18 cellular contexts compared by ENCODE assay signal in the genomic region with DNA sequence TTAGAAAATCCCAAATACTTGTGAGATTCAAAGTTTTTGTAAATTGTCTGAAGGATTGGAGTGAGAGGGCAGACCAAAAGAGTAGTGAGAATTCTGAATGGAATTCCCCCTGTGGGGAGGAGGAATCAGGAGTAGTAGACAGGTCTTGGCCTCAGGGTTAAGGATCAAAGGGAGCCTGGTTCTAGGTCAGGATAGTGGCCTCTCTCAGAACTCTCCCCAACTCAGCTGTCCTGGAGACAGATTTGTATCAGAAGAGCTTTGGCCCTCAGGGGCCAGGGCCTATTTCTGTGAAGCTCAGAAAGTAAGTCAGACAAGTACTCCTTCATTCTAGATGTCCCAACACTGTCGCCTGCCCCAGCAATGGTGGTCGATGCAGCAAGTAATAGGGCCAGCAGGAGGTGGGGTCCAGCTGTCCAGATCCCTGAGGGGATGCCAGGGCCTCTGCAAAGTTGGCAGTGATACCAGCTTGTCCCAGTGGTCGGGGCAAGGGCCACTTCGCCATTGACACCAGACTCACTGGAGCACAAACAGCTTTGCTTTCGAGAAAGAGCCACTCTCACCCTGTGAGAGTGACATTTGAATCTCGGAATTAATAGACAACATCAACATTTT.
A peak's percentile ranks its signal among the peaks of the same experiment; 100 is the strongest.
DNase-seq lines count a peak whose midpoint lies in the region; ATAC-seq, FAIRE-seq and TF ChIP-seq lines count a peak whose summit lies in the region.
"Had no signal": no experiment of that assay in that cellular context is flagged by ENCODE, and none has a peak within 500 bp of the region (broad histone marks: within the 10 kb centered on the region; RNA-seq: fewer than 3 reads in every experiment).

No MANE protein-coding gene starts in this region.

- no peak overlapping the region for H3K23ac ChIP-seq in trophoblast cell (ENCODE audit: low read length)

- H3K9ac ChIP-seq in Loucy (ENCODE audit: low read depth, low read length, poor library complexity, severe bottlenecking): peak overlapping the region; percentile 1
- peak overlapping the region in 1 of 2 experiments; percentile 51; a peak in 1 of 4 replicates for H3K9ac ChIP-seq in K562 (ENCODE audit: insufficient read depth in 1 of 2, low read depth in 2 of 2, low read length in 2 of 2)
- H3K9ac ChIP-seq in kidney (ENCODE audit: low read length in 2 of 2): no peak overlapping the region
- H3K9ac ChIP-seq in trophoblast cell (ENCODE audit: low read length): no peak overlapping the region

- no peak overlapping the region for H2AFZ ChIP-seq in Loucy (ENCODE audit: low read length)
- H2AFZ ChIP-seq in K562 (ENCODE audit: low read depth, low read length): 0 out of 2 replicates have a peak overlapping the region, but pooled peaks have one; percentile 9
- H2AFZ ChIP-seq in trophoblast cell (ENCODE audit: insufficient read depth, low read length, poor library complexity): no peak overlapping the region
- H2AFZ ChIP-seq: GM23338 had no signal

- peaks cover 36% of the 10 kb centered on the region for H3K4me1 Mint-ChIP-seq in stimulated activated effector memory CD8-positive, alpha-beta T cell treated with anti-CD3 and anti-CD28 coated beads, Interleukin-12 subunit alpha, Interleukin-12 subunit beta, amount 100 ng/mL, for 72 hours

- no peak for TF ChIP-seq POLR2A in K562 (conservative IDR thresholded peaks at IDR 0.05)

- no peak overlapping the region for H3K4me3 Mint-ChIP-seq in stimulated activated effector memory CD8-positive, alpha-beta T cell treated with anti-CD3 and anti-CD28 coated beads, Interleukin-12 subunit alpha, Interleukin-12 subunit beta, amount 100 ng/mL, for 72 hours
- H3K4me3 Mint-ChIP-seq: CD4-positive, alpha-beta memory T cell; GM23338; H9; HFFc6 had no signal

- no peak overlapping the region for H4K8ac ChIP-seq in trophoblast cell (ENCODE audit: low read depth, low read length)

- H2BK5ac ChIP-seq in trophoblast cell (ENCODE audit: low read depth, low read length, poor library complexity): peak overlapping the region; percentile 2

- WGBS in K562 (ENCODE audit: insufficient coverage, low coverage, missing lambda C conversion rate): 17% methylated on average over 6 of the region's 6 CpGs
- WGBS in trophoblast cell (ENCODE audit: extremely low coverage, insufficient coverage, insufficient read length): no CpG with 5 or more reads among the region's 6 CpGs

- H3K14ac ChIP-seq in trophoblast cell (ENCODE audit: low read length): no peak overlapping the region

- no peak for TF ChIP-seq RAD21 in K562 (CRISPR knock-in tag; conservative IDR thresholded peaks at IDR 0.05 in 1 of 2, IDR thresholded peaks at IDR 0.05 in 1 of 2)

- in situ Hi-C loops in K562 (cut with MboI): no loop called here
- in situ Hi-C loops in HAP-1 (cut with MboI; ENCODE audit: low sequenced_read_pairs): no loop called here

- H4K12ac ChIP-seq in trophoblast cell (ENCODE audit: low read depth, low read length): no peak overlapping the region

- DNase-seq in K562 (ENCODE audit: extremely low read depth in 1 of 4, low spot score in 3 of 4) (no peak), kidney (peak; percentile 51), trophoblast cell (peak; percentile 93 to 96), HAP-1 (ENCODE audit: low spot score in 2 of 2) (no peak), foreskin keratinocyte (no peak)
- no peak for DNase-seq in stimulated activated effector memory CD8-positive, alpha-beta T cell treated with anti-CD3 and anti-CD28 coated beads, Interleukin-12 subunit alpha, Interleukin-12 subunit beta, amount 100 ng/mL, for 72 hours (ENCODE audit: low spot score in 2 of 2)
- DNase-seq: C1 segment of cervical spinal cord; Calu3; CD4-positive, alpha-beta memory T cell; COR-L47; DMS53; DMS79 treated with DMSO at 0.1 percent for 48 hours; H9; HFFc6 had no signal

- H3K4me3 ChIP-seq in Loucy (ENCODE audit: low read length, poor library complexity, severe bottlenecking) (no peak overlapping the region), K562 (no peak overlapping the region), kidney (ENCODE audit: low read length in 2 of 2) (no peak overlapping the region), trophoblast cell (ENCODE audit: low read depth, low read length) (no peak overlapping the region), HAP-1 (no peak overlapping the region)
- H3K4me3 ChIP-seq: GM23338 had no signal

- no peak for FAIRE-seq in K562 (lab: Jason Lieb, UNC)
- FAIRE-seq in kidney (lab: Jason Lieb, UNC): no peak
- FAIRE-seq: G401.6, GM19239 had no signal

- H3K9me3 ChIP-seq in Loucy (ENCODE audit: insufficient read depth, low read depth, low read length) (no peaks in the 10 kb centered on the region), K562 (replicated peaks; ENCODE audit: control insufficient read depth, insufficient read depth, low read depth, low read length) (no peaks in the 10 kb centered on the region), kidney (ENCODE audit: control insufficient read depth in 1 of 2, low read length in 2 of 2) (no peaks in the 10 kb centered on the region), trophoblast cell (ENCODE audit: insufficient read depth, low read depth, low read length) (peaks cover 2% of the 10 kb centered on the region), HAP-1 (no peaks in the 10 kb centered on the region)

- H3K27ac Mint-ChIP-seq in stimulated activated effector memory CD8-positive, alpha-beta T cell treated with anti-CD3 and anti-CD28 coated beads, Interleukin-12 subunit alpha, Interleukin-12 subunit beta, amount 100 ng/mL, for 72 hours: no peak overlapping the region
- H3K27ac Mint-ChIP-seq: GM23338, H9, HFFc6 had no signal

- no peaks in the 10 kb centered on the region for H3K9me1 ChIP-seq in K562 (ENCODE audit: control insufficient read depth, insufficient read depth, low read length)

- no peak for TF ChIP-seq EP300 in K562 (IDR thresholded peaks at IDR 0.05; ENCODE audit: low read length)

- H3K18ac ChIP-seq in trophoblast cell (ENCODE audit: low read length): no peak overlapping the region

- H3K79me2 ChIP-seq in Loucy (ENCODE audit: insufficient read depth, low read length): no peaks in the 10 kb centered on the region
- no peaks in the 10 kb centered on the region for H3K79me2 ChIP-seq in K562 (ENCODE audit: control insufficient read depth, insufficient read depth, low read length)
- no peaks in the 10 kb centered on the region for H3K79me2 ChIP-seq in trophoblast cell (ENCODE audit: control insufficient read depth, insufficient read depth, low read length, poor library complexity)

- CTCF ChIA-PET in K562 (lab: Yijun Ruan, JAX; ENCODE audit: low intra/inter-chr PET ratio): no interaction called here

- peak overlapping the region; percentile 22 for H2AK5ac ChIP-seq in trophoblast cell (ENCODE audit: low read length)

- H3K36me3 Mint-ChIP-seq in stimulated activated effector memory CD8-positive, alpha-beta T cell treated with anti-CD3 and anti-CD28 coated beads, Interleukin-12 subunit alpha, Interleukin-12 subunit beta, amount 100 ng/mL, for 72 hours: no peaks in the 10 kb centered on the region
- H3K36me3 Mint-ChIP-seq: CD4-positive, alpha-beta memory T cell had no signal

- POLR2A ChIA-PET in K562 (lab: Yijun Ruan, JAX): no interaction called here

- no peak overlapping the region for H2BK12ac ChIP-seq in trophoblast cell (ENCODE audit: low read length)

- H2BK120ac ChIP-seq in trophoblast cell (ENCODE audit: insufficient read depth, low read length, poor library complexity): no peak overlapping the region

- intact Hi-C loops in K562 (cut with micrococcal nuclease) (no loop called here), kidney (cut with DNase I) (no loop called here)

- peaks cover 10% of the 10 kb centered on the region; the same call in 1 of the 2 replicates for H3F3A ChIP-seq in Loucy (ENCODE audit: low read depth)

- H3K4me2 ChIP-seq in Loucy (ENCODE audit: low read depth, low read length, poor library complexity, severe bottlenecking) (no peak overlapping the region), K562 (ENCODE audit: insufficient read depth, low read length) (no peak overlapping the region), trophoblast cell (ENCODE audit: low read length) (no peak overlapping the region)
- H3K4me2 ChIP-seq: GM23338 had no signal

- ATAC-seq in K562: peak; percentile 10; the same call in 2 of the 3 replicates
- no peak for ATAC-seq in foreskin keratinocyte
- ATAC-seq in stimulated activated effector memory CD8-positive, alpha-beta T cell treated with anti-CD3 and anti-CD28 coated beads, Interleukin-12 subunit alpha, Interleukin-12 subunit beta, amount 100 ng/mL, for 72 hours: no peak
- ATAC-seq: GM23338 had no signal

- H3K79me1 ChIP-seq in trophoblast cell (ENCODE audit: low read length): peaks cover 2% of the 10 kb centered on the region

- TF ChIP-seq CTCF in Loucy (conservative IDR thresholded peaks at IDR 0.05; ENCODE audit: low read length) (no peak), K562 (IDR thresholded peaks at IDR 0.05 in 2 of 3, conservative IDR thresholded peaks at IDR 0.05 in 1 of 3; ENCODE audit: insufficient read depth in 2 of 3, low read depth in 1 of 3, low read length in 3 of 3) (no peak), kidney (IDR thresholded peaks at IDR 0.05; ENCODE audit: borderline replicate concordance, extremely low read depth, insufficient read depth) (no peak), foreskin keratinocyte (conservative IDR thresholded peaks at IDR 0.05) (no peak)

- no peaks in the 10 kb centered on the region for H3K9me2 ChIP-seq in Loucy (replicated peaks; ENCODE audit: low read depth, low read length)

- H3K4ac ChIP-seq in trophoblast cell (ENCODE audit: low read depth, low read length): no peak overlapping the region

- H3K4me1 ChIP-seq in Loucy (ENCODE audit: insufficient read depth, low read length, poor library complexity, severe bottlenecking) (peaks cover 77% of the 10 kb centered on the region), K562 (replicated peaks in 1 of 2; ENCODE audit: control insufficient read depth in 2 of 2, insufficient read depth in 2 of 2, low read length in 2 of 2) (peaks cover 0 to 27% of the 10 kb centered on the region in 2 experiments; a peak in 4 of 5 replicates), kidney (ENCODE audit: control insufficient read depth in 1 of 2, insufficient read depth in 1 of 2, low read depth in 1 of 2, low read length in 2 of 2) (no peaks in the 10 kb centered on the region), trophoblast cell (ENCODE audit: control insufficient read depth in 1 of 2, insufficient read depth in 2 of 2, low read length in 2 of 2) (peaks cover 3 to 7% of the 10 kb centered on the region in 2 experiments), HAP-1 (no peaks in the 10 kb centered on the region), foreskin keratinocyte (no peaks in the 10 kb centered on the region)

- H4K20me1 ChIP-seq in Loucy (ENCODE audit: insufficient read depth, low read length, poor library complexity, severe bottlenecking): no peaks in the 10 kb centered on the region
- no peaks in the 10 kb centered on the region for H4K20me1 ChIP-seq in K562 (replicated peaks; ENCODE audit: control insufficient read depth, insufficient read depth, low read length)

- no peak overlapping the region for H3K27ac ChIP-seq in K562 (ENCODE audit: extremely low read depth, low read depth, low read length)
- no peak overlapping the region for H3K27ac ChIP-seq in kidney (ENCODE audit: low read depth in 2 of 2, low read length in 2 of 2)
- H3K27ac ChIP-seq in trophoblast cell (ENCODE audit: low read depth, low read length): no peak overlapping the region
- H3K27ac ChIP-seq in foreskin keratinocyte: no peak overlapping the region

- H3K9me3 Mint-ChIP-seq in stimulated activated effector memory CD8-positive, alpha-beta T cell treated with anti-CD3 and anti-CD28 coated beads, Interleukin-12 subunit alpha, Interleukin-12 subunit beta, amount 100 ng/mL, for 72 hours: no peaks in the 10 kb centered on the region
- H3K9me3 Mint-ChIP-seq: GM23338, H9, HFFc6 had no signal

- H4K91ac ChIP-seq in trophoblast cell (ENCODE audit: low read depth, low read length): peak overlapping the region; percentile 22

- no TSS peak for BruUV-seq in K562 (replicated peaks; lab: Mats Ljungman, UMichigan)

- H3K27me3 ChIP-seq in Loucy (ENCODE audit: insufficient read depth, low read length, poor library complexity, severe bottlenecking) (no peaks in the 10 kb centered on the region), K562 (ENCODE audit: control insufficient read depth in 2 of 2, insufficient read depth in 2 of 2, low read length in 2 of 2) (no peaks in the 10 kb centered on the region), trophoblast cell (ENCODE audit: insufficient read depth, low read length) (no peaks in the 10 kb centered on the region), HAP-1 (ENCODE audit: low read depth) (no peaks in the 10 kb centered on the region), foreskin keratinocyte (no peaks in the 10 kb centered on the region)

- no peaks in the 10 kb centered on the region for H3K36me3 ChIP-seq in Loucy (ENCODE audit: insufficient read depth, low read length)
- H3K36me3 ChIP-seq in K562 (ENCODE audit: control insufficient read depth, insufficient read depth, low read length): no peaks in the 10 kb centered on the region
- no peaks in the 10 kb centered on the region for H3K36me3 ChIP-seq in kidney (ENCODE audit: control insufficient read depth in 1 of 2, insufficient read depth in 2 of 2, low read length in 2 of 2)
- H3K36me3 ChIP-seq in trophoblast cell (ENCODE audit: control insufficient read depth in 1 of 2, insufficient read depth in 2 of 2, low read length in 2 of 2): no peaks in the 10 kb centered on the region
- no peaks in the 10 kb centered on the region for H3K36me3 ChIP-seq in HAP-1 (replicated peaks)

Comparison
In these comparisons a context has a peak if more than half of its experiments do, and no peak if none do; other contexts are left out.
1. DNase-seq: peak in kidney (single experiment) and trophoblast cell (2 of 2); none in K562 (0 of 4), HAP-1 (0 of 2), foreskin keratinocyte (0 of 2) and stimulated activated effector memory CD8-positive, alpha-beta T cell treated with anti-CD3 and anti-CD28 coated beads, Interleukin-12 subunit alpha, Interleukin-12 subunit beta, amount 100 ng/mL, for 72 hours (0 of 2).